23 cellular contexts compared by ENCODE assay signal in the genomic region with DNA sequence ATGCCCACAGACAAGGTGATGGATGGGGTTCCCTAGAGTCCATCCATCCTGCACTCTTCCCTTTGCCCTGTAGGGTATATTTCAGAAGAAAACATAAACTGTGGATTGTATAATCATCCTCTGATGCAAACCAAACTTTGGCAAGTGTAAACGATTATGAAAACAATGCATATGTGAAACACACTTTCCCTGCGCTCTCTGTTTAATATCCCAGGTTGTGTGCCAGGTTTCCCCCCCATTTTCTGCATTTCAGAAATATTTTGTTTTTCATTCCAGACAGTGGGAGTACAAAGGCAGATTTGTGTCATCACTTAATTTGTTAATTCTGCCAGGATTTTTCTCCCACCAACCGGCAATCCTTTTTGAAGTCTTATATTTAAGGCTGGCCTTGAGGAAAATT.
DNase-seq lines count a peak whose midpoint lies in the region; ATAC-seq and TF ChIP-seq lines count a peak whose summit lies in the region.
"Had no signal": no experiment of that assay in that cellular context is flagged by ENCODE, and none has a peak within 500 bp of the region (broad histone marks: within the 10 kb centered on the region; RNA-seq: fewer than 3 reads in every experiment).

No MANE protein-coding gene starts in this region.

- no peaks in the 10 kb centered on the region for H3K27me3 Mint-ChIP-seq in brain
- no peaks in the 10 kb centered on the region for H3K27me3 Mint-ChIP-seq in nephron (ENCODE audit: low read depth)

- peak; percentile 53 for DNase-seq in NCI-H2227 treated with DMSO at 0.1 percent for 48 hours (lab: John Stamatoyannopoulos, UW)
- DNase-seq in NCI-H2227 (lab: John Stamatoyannopoulos, UW; ENCODE audit: unreplicated experiment): no peak
- DNase-seq in fibroblast of peridontal ligament (ENCODE audit: extremely low read depth): peak; percentile 27
- no peak for DNase-seq in NCI-H1048 (lab: John Stamatoyannopoulos, UW)
- DNase-seq: DMS153, DND-41, H9, NCI-H1092 treated with DMSO at 0.1 percent for 48 hours, NCI-H1436, NCI-H187, NCI-H2081 treated with DMSO at 0.1 percent for 48 hours, NCI-H524 treated with DMSO at 0.1 percent for 48 hours, NCI-H774, PC-3, SJCRH30 had no signal

- H3K4me3 Mint-ChIP-seq in brain: no peak overlapping the region
- no peak overlapping the region for H3K4me3 Mint-ChIP-seq in nephron
- H3K4me3 Mint-ChIP-seq: GM23338, H9, IgD-negative memory B cell had no signal

- ATAC-seq in GM21390 (IDR thresholded peaks at IDR 0.05; ENCODE audit: unreplicated experiment) (no peak), GM18502 (IDR thresholded peaks at IDR 0.05; ENCODE audit: poor library complexity, unreplicated experiment) (no peak)
- ATAC-seq: GM23338, PC-3, Right ventricle myocardium inferior, SK-N-SH treated with all-trans-retinoic acid at 6 μM for 48 hours had no signal

- H3K4me1 Mint-ChIP-seq in brain: peaks cover 68% of the 10 kb centered on the region
- H3K4me1 Mint-ChIP-seq in nephron: peaks cover 89% of the 10 kb centered on the region

- H3K9me3 Mint-ChIP-seq in brain (peaks cover 4 to 10% (median 7%) of the 10 kb centered on the region in 5 experiments), nephron (no peaks in the 10 kb centered on the region)

- TF ChIP-seq CTCF in brain (conservative IDR thresholded peaks at IDR 0.05): no peak
- peak in 1 of 3 experiments; percentile 9 for TF ChIP-seq CTCF in nephron (IDR thresholded peaks at IDR 0.05; ENCODE audit: unreplicated experiment in 3 of 3)

- peaks cover 18% of the 10 kb centered on the region for H3K36me3 Mint-ChIP-seq in brain
- H3K36me3 Mint-ChIP-seq in nephron (ENCODE audit: low read depth): peaks cover 14% of the 10 kb centered on the region
- H3K36me3 Mint-ChIP-seq: IgD-negative memory B cell had no signal

- H3K27ac Mint-ChIP-seq in brain: peak overlapping the region in 4 of 5 experiments; percentile 16 to 91 (median 40)
- H3K27ac Mint-ChIP-seq in nephron: peak overlapping the region; percentile 18 to 75 (median 66)
- H3K27ac Mint-ChIP-seq: GM23338, H9, IgD-negative memory B cell had no signal

Comparison
In these comparisons a context has a peak if more than half of its experiments do, and no peak if none do; other contexts are left out.
1. DNase-seq: peak in NCI-H2227 treated with DMSO at 0.1 percent for 48 hours (single experiment) and fibroblast of peridontal ligament (single experiment); none in NCI-H2227 (single experiment) and NCI-H1048 (single experiment).